Comparison of ENCODE assay signal across 9 cellular contexts in the genomic region with DNA sequence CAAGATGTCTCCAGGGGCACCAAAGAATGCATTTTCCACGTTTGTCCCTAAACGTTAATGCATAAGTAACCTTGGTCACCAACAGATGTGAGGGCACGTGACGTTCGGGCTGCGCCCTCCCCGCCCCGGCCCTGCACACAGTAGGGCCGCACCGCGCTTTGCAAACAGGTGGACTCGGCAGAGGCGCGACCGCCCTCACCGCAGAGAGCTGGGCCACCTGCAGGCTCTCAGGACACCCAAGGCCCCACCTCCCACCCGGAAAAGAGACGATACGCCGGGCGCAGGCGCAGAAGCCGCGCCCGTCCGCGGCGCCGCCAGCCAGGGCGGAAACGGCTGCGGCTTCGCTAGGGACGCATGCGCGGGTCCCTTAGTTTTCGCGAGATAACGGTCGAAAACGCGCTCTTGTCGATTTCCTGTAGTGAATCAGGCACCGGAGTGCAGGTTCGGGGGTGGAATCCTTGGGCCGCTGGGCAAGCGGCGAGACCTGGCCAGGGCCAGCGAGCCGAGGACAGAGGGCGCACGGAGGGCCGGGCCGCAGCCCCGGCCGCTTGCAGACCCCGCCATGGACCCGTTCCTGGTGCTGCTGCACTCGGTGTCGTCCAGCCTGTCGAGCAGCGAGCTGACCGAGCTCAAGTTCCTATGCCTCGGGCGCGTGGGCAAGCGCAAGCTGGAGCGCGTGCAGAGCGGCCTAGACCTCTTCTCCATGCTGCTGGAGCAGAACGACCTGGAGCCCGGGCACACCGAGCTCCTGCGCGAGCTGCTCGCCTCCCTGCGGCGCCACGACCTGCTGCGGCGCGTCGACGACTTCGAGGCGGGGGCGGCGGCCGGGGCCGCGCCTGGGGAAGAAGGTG. TPM values are rescaled to one million over a fixed set of nuclear protein-coding genes. Genes with fewer than 3 reads are reported as not detected.
A peak's percentile ranks its signal among the peaks of the same experiment; 100 is the strongest.
DNase-seq lines count a peak whose midpoint lies in the region; ATAC-seq, FAIRE-seq and TF ChIP-seq lines count a peak whose summit lies in the region.
"Had no signal": no experiment of that assay in that cellular context is flagged by ENCODE, and none has a peak within 500 bp of the region (broad histone marks: within the 10 kb centered on the region; RNA-seq: fewer than 3 reads in every experiment).

A gene with protein sequence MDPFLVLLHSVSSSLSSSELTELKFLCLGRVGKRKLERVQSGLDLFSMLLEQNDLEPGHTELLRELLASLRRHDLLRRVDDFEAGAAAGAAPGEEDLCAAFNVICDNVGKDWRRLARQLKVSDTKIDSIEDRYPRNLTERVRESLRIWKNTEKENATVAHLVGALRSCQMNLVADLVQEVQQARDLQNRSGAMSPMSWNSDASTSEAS (plus strand): TSS at position 399 of the 851 bp plus-strand sequence. CDS start 164 bp downstream, at position 563.

- TF ChIP-seq POLR2A in HepG2 (IDR thresholded peaks at IDR 0.05; ENCODE audit: insufficient read depth in 1 of 2, low read depth in 2 of 2, low read length in 2 of 2): peak; percentile 77 to 87

- peak within 1 kb of the TSS; percentile 97 for H3K9ac ChIP-seq in HepG2 (ENCODE audit: insufficient read depth, low read depth, low read length)

- WGBS in HepG2 (ENCODE audit: low lambda C conversion rate): 2% methylated on average over 10 of the region's 91 CpGs

- no peaks in the 10 kb centered on the region for H3K9me3 Mint-ChIP-seq in dendritic cell treated with granulocyte-macrophage colony-stimulating factor and Interleukin-4, amounts not matched to agents 40 ng/mL and 50 ng/mL, for 4 days

- H3K79me2 ChIP-seq in HepG2 (ENCODE audit: insufficient read depth, low read length): peaks cover 20% of the 10 kb centered on the region

- TF ChIP-seq CTCF in HepG2 (CRISPR knock-in tag; IDR thresholded peaks at IDR 0.05): 0 out of 2 replicates have a peak, but pooled peaks have one; percentile 19

- TF ChIP-seq EP300 in HepG2 (IDR thresholded peaks at IDR 0.05; ENCODE audit: low read depth in 2 of 2, low read length in 2 of 2) (no peak), HepG2 (CRISPR knock-in tag; IDR thresholded peaks at IDR 0.05; ENCODE audit: borderline replicate concordance) (peak; percentile 17; the same call in 1 of the 2 replicates)

- peaks cover 11% of the 10 kb centered on the region for H3K9me3 ChIP-seq in HepG2 (ENCODE audit: low read length)

- H3K4me3 Mint-ChIP-seq in dendritic cell treated with granulocyte-macrophage colony-stimulating factor and Interleukin-4, amounts not matched to agents 40 ng/mL and 50 ng/mL, for 4 days: peak within 1 kb of the TSS; percentile 95

- H3K36me3 Mint-ChIP-seq in dendritic cell treated with granulocyte-macrophage colony-stimulating factor and Interleukin-4, amounts not matched to agents 40 ng/mL and 50 ng/mL, for 4 days (ENCODE audit: low read depth): peaks cover 50% of the 10 kb centered on the region

- peak within 1 kb of the TSS; percentile 91 for H3K4me2 ChIP-seq in HepG2 (ENCODE audit: low read depth, low read length)

- peaks cover 19% of the 10 kb centered on the region for H3K4me1 ChIP-seq in HepG2 (ENCODE audit: insufficient read depth, low read length)

- intact Hi-C loops in dendritic cell treated with granulocyte-macrophage colony-stimulating factor and Interleukin-4, amounts not matched to agents 40 ng/mL and 50 ng/mL, for 4 days (cut with micrococcal nuclease): loop anchor here (5.0 kb wide), 1 partner anchor 69 kb away; a partner anchor contains a TSS
- intact Hi-C loops in HepG2 (cut with micrococcal nuclease; ENCODE audit: unreplicated experiment): loop anchor here (10.0 kb wide), 1 partner anchor 72 kb away; a partner anchor contains a TSS

- H3K36me3 ChIP-seq in HepG2 (replicated peaks in 1 of 2; ENCODE audit: control insufficient read depth in 1 of 2, insufficient read depth in 2 of 2, low read length in 2 of 2): peaks cover 9 to 23% of the 10 kb centered on the region in 2 experiments; a peak in 4 of 5 replicates

- no peaks in the 10 kb centered on the region; a peak in 1 of 5 replicates for H3K27me3 ChIP-seq in HepG2 (ENCODE audit: control insufficient read depth in 1 of 2, insufficient read depth in 2 of 2, low read length in 2 of 2)

- H3K4me1 Mint-ChIP-seq in dendritic cell treated with granulocyte-macrophage colony-stimulating factor and Interleukin-4, amounts not matched to agents 40 ng/mL and 50 ng/mL, for 4 days (ENCODE audit: low read depth): peaks cover 45% of the 10 kb centered on the region

- peaks cover 17% of the 10 kb centered on the region; the same call in 1 of the 2 replicates for H4K20me1 ChIP-seq in HepG2 (ENCODE audit: insufficient read depth, low read length)

- in situ Hi-C loops in HepG2 (cut with HindIII; ENCODE audit: extremely low pct_ligation_motif_present, low pct_unique_long_range_greater_than_20kb): no loop called here

- H3K27ac Mint-ChIP-seq in dendritic cell treated with granulocyte-macrophage colony-stimulating factor and Interleukin-4, amounts not matched to agents 40 ng/mL and 50 ng/mL, for 4 days: peak within 1 kb of the TSS; percentile 88

- H2AFZ ChIP-seq in HepG2 (ENCODE audit: low read length): no peak within 1 kb of the TSS

- DNase-seq in AML-193 (lab: John Stamatoyannopoulos, UW) (peak; percentile 80 to 84), NCI-H526 treated with DMSO at 0.1 percent for 48 hours (lab: John Stamatoyannopoulos, UW) (peak; percentile 88), HepG2 (ENCODE audit: low spot score) (peak; percentile 91)
- peak; percentile 87 for DNase-seq in activated CD4-positive, alpha-beta T cell treated with anti-CD3 and anti-CD28 coated beads, Interleukin-2, amount 50 U/mL, for 1 hour
- peak; percentile 82 to 87 for DNase-seq in stimulated activated CD4-positive, alpha-beta T cell treated with anti-CD3 and anti-CD28 coated beads, Interleukin-2, amount 100 ng/mL, for 48 hours

- no peak for TF ChIP-seq RAD21 in HepG2 (CRISPR knock-in tag; IDR thresholded peaks at IDR 0.05)

- POLR2A ChIA-PET in HepG2 (lab: Yijun Ruan, JAX): interaction anchor here (0.6 to 2.7 kb wide), 6 partner anchors 9 to 519 kb away, joined by 3 to 14 read pairs (median 3); no protein-coding TSS in a partner anchor

- CTCF ChIA-PET in HepG2 (lab: Yijun Ruan, JAX; ENCODE audit: low intra/inter-chr PET ratio, low total read pairs): no interaction called here

- ATAC-seq in GM19043 (IDR thresholded peaks at IDR 0.05; ENCODE audit: low read depth, unreplicated experiment): peak; percentile 60
- ATAC-seq in HG03432 (IDR thresholded peaks at IDR 0.05; ENCODE audit: unreplicated experiment): peak; percentile 71
- ATAC-seq in HepG2: peak; percentile 81

- no TSS peak for BruUV-seq in HepG2 (replicated peaks; lab: Mats Ljungman, UMichigan)

- H3K27me3 Mint-ChIP-seq in dendritic cell treated with granulocyte-macrophage colony-stimulating factor and Interleukin-4, amounts not matched to agents 40 ng/mL and 50 ng/mL, for 4 days: peaks cover 14% of the 10 kb centered on the region

- peak; percentile 44 for FAIRE-seq in HepG2 (lab: Jason Lieb, UNC)
- FAIRE-seq: TTC549 had no signal

- H3K4me3 ChIP-seq in HepG2 (replicated peaks in 1 of 3; ENCODE audit: insufficient read depth in 1 of 3, low read depth in 2 of 3, low read length in 3 of 3): peak within 1 kb of the TSS; percentile 78 to 90 (median 84)

- H3K27ac ChIP-seq in HepG2 (ENCODE audit: extremely low read length, insufficient read depth, low read length): peak within 1 kb of the TSS; percentile 88

TF ChIP-seq in HepG2, 621 proteins besides CTCF, POLR2A, EP300 and RAD21 (continues in another document):
- no peak for TF ChIP-seq ZNF3 (CRISPR knock-in tag; IDR thresholded peaks at IDR 0.05)
- TF ChIP-seq SIX4 (CRISPR knock-in tag; IDR thresholded peaks at IDR 0.05): no peak; the same call in 1 of the 2 replicates
- no peak for TF ChIP-seq DPF2 (CRISPR knock-in tag; IDR thresholded peaks at IDR 0.05; ENCODE audit: borderline replicate concordance, low read depth)
- TF ChIP-seq TCF12 (IDR thresholded peaks at IDR 0.05): no peak
- no peak for TF ChIP-seq TCF12 (CRISPR knock-in tag; IDR thresholded peaks at IDR 0.05)
- TF ChIP-seq, protein P1, sequence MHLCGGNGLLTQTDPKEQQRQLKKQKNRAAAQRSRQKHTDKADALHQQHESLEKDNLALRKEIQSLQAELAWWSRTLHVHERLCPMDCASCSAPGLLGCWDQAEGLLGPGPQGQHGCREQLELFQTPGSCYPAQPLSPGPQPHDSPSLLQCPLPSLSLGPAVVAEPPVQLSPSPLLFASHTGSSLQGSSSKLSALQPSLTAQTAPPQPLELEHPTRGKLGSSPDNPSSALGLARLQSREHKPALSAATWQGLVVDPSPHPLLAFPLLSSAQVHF (CRISPR knock-in tag; IDR thresholded peaks at IDR 0.05): no peak
- TF ChIP-seq ZSCAN29 (CRISPR knock-in tag; conservative IDR thresholded peaks at IDR 0.05): no peak
- peak; percentile 28 for TF ChIP-seq AHR (CRISPR knock-in tag; IDR thresholded peaks at IDR 0.05)
- TF ChIP-seq AGO1 (IDR thresholded peaks at IDR 0.05; ENCODE audit: low read depth, low read length, poor library complexity, severe bottlenecking): no peak
- peak; percentile 80; the same call in 1 of the 2 replicates for TF ChIP-seq RNF2 (conservative IDR thresholded peaks at IDR 0.05; ENCODE audit: low read depth)
- no peak for TF ChIP-seq NCOA5 (CRISPR knock-in tag; IDR thresholded peaks at IDR 0.05)

RNA-seq across cellular contexts. Expression of the gene that starts here (rescaled TPM):
- 21.4 and 22.2 TPM in 2 replicates for total RNA-seq in HepG2 (2016; rRNA removed; fragmentation: Illumina TruSeq; extraction: Trizol)
- total RNA-seq in HepG2 (2016; cell fraction: cytosol; rRNA removed; fragmentation: Illumina TruSeq; extraction: Trizol; ENCODE audit: low read depth): 5.0 and 5.9 TPM in 2 replicates
- total RNA-seq in HepG2 (2016; cell fraction: insoluble cytoplasmic fraction; rRNA removed; fragmentation: Illumina TruSeq; extraction: Trizol): 20.6 and 22.3 TPM in 2 replicates
- 13.7 and 13.9 TPM in 2 replicates for total RNA-seq in HepG2 (2016; cell fraction: membrane; rRNA removed; fragmentation: Illumina TruSeq; extraction: Trizol)
- 9.1 and 12.1 TPM in 2 replicates for total RNA-seq in HepG2 (2016; cell fraction: nucleus; rRNA removed; fragmentation: Illumina TruSeq; extraction: Trizol)
- 14.2 and 14.9 TPM in 2 replicates for polyA plus RNA-seq in HepG2 (2011; rRNA removed)
- polyA plus RNA-seq in HepG2 (2011; cell fraction: cytosol; rRNA removed): 16.0 and 16.7 TPM in 2 replicates
- 7.8 and 9.6 TPM in 2 replicates for polyA plus RNA-seq in HepG2 (2011; cell fraction: nucleus; rRNA removed)
- polyA plus RNA-seq in HepG2 (2012): 10.4 and 12.8 TPM in 2 replicates
- polyA plus RNA-seq in HepG2 (2016; cell fraction: cytosol; fragmentation: Illumina TruSeq; extraction: Trizol; ENCODE audit: low read depth): 3.2 TPM in 2 replicates
- 20.0 and 20.2 TPM in 2 replicates for polyA plus RNA-seq in HepG2 (2016; cell fraction: insoluble cytoplasmic fraction; fragmentation: Illumina TruSeq; extraction: Trizol; ENCODE audit: low read depth)
- 7.0 and 7.9 TPM in 2 replicates for polyA plus RNA-seq in HepG2 (2016; cell fraction: membrane; fragmentation: Illumina TruSeq; extraction: Trizol; ENCODE audit: low read depth)
- polyA plus RNA-seq in HepG2 (2016; cell fraction: nucleus; fragmentation: Illumina TruSeq; extraction: Trizol; ENCODE audit: insufficient read depth, low read depth): 15.0 and 15.1 TPM in 2 replicates
- polyA minus RNA-seq in HepG2 (2011; rRNA and poly(A)+ RNA removed; ENCODE audit: low replicate concordance): 21.5 and 78.8 TPM in 2 replicates
- 8.5 and 9.1 TPM in 2 replicates for polyA minus RNA-seq in HepG2 (2011; cell fraction: cytosol; rRNA and poly(A)+ RNA removed)
- polyA minus RNA-seq in HepG2 (2011; cell fraction: nucleus; rRNA and poly(A)+ RNA removed): 8.6 and 9.7 TPM in 2 replicates

Comparison
In these comparisons a context has a peak if more than half of its experiments do, and no peak if none do; other contexts are left out.
1. Peak in every context shown above with its lines: DNase-seq, ATAC-seq, H3K4me3 ChIP-seq and H3K27ac ChIP-seq.